In genomic region chr5:134943547-134943946, GRCh38 we compare ENCODE assay signal across 3 cellular contexts.
TF ChIP-seq lines count a peak whose summit lies in the region.

No MANE protein-coding gene starts in this region.

TF ChIP-seq in GM23338, 12 proteins besides CTCF, POLR2A, EP300 and RAD21 (continues in another document):
- no peak for TF ChIP-seq ZNF331 (CRISPR knock-in tag; IDR thresholded peaks at IDR 0.05; ENCODE audit: low read depth)
- no peak for TF ChIP-seq ZNF114 (CRISPR knock-in tag; IDR thresholded peaks at IDR 0.05)
- no peak for TF ChIP-seq POLR2AphosphoS5 (IDR thresholded peaks at IDR 0.05; ENCODE audit: low read depth)
- TF ChIP-seq CREB1 (CRISPR knock-in tag; IDR thresholded peaks at IDR 0.05; ENCODE audit: low read depth) = no peak
- no peak for TF ChIP-seq STAT1 (IDR thresholded peaks at IDR 0.05; ENCODE audit: unreplicated experiment)
- no peak for TF ChIP-seq JUNB (IDR thresholded peaks at IDR 0.05; ENCODE audit: unreplicated experiment)
- TF ChIP-seq NANOG (IDR thresholded peaks at IDR 0.05; ENCODE audit: borderline replicate concordance) = no peak
- no peak for TF ChIP-seq REST (IDR thresholded peaks at IDR 0.05; ENCODE audit: unreplicated experiment)
- no peak for TF ChIP-seq EZH2phosphoT487 (IDR thresholded peaks at IDR 0.05; ENCODE audit: unreplicated experiment)
- no peak for TF ChIP-seq EZH2 (IDR thresholded peaks at IDR 0.05; ENCODE audit: low read depth, unreplicated experiment)

TF ChIP-seq in IMR-90, 13 proteins besides CTCF, POLR2A, EP300 and RAD21:
- TF ChIP-seq ELK1 (IDR thresholded peaks at IDR 0.05; ENCODE audit: borderline replicate concordance, low read depth, low read length) (no peak), CEBPB (IDR thresholded peaks at IDR 0.05; ENCODE audit: low read depth, low read length) (no peak), SMC3 (IDR thresholded peaks at IDR 0.05; ENCODE audit: low read depth, low read length) (no peak), RFX5 (IDR thresholded peaks at IDR 0.05; ENCODE audit: low read depth, low read length) (no peak), FOS (IDR thresholded peaks at IDR 0.05; ENCODE audit: low read depth, low read length) (no peak), NFE2L2 (IDR thresholded peaks at IDR 0.05; ENCODE audit: low read depth, low read length) (no peak), BHLHE40 (IDR thresholded peaks at IDR 0.05; ENCODE audit: low read depth, low read length) (no peak), RCOR1 (IDR thresholded peaks at IDR 0.05; ENCODE audit: insufficient replicate concordance, low read length) (no peak), MXI1 (IDR thresholded peaks at IDR 0.05; ENCODE audit: borderline replicate concordance, low read depth, low read length) (no peak), CHD1 (IDR thresholded peaks at IDR 0.05; ENCODE audit: low read depth, low read length) (no peak), MAZ (IDR thresholded peaks at IDR 0.05; ENCODE audit: borderline replicate concordance, low read depth, low read length) (no peak)
- TF ChIP-seq, protein P1, sequence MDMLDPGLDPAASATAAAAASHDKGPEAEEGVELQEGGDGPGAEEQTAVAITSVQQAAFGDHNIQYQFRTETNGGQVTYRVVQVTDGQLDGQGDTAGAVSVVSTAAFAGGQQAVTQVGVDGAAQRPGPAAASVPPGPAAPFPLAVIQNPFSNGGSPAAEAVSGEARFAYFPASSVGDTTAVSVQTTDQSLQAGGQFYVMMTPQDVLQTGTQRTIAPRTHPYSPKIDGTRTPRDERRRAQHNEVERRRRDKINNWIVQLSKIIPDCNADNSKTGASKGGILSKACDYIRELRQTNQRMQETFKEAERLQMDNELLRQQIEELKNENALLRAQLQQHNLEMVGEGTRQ (IDR thresholded peaks at IDR 0.05; ENCODE audit: low read depth, low read length) = no peak

TF ChIP-seq in K562, 482 proteins besides CTCF, POLR2A, EP300 and RAD21:
- no peak for TF ChIP-seq ZBTB26 (CRISPR knock-in tag; IDR thresholded peaks at IDR 0.05)
- peak; percentile 40; the same call in 1 of the 2 replicates for TF ChIP-seq ZNF316 (IDR thresholded peaks at IDR 0.05)
